In genomic region chr17:16936536-16937310, GRCh38 we compare ENCODE assay signal across 20 cellular contexts. TPM values are rescaled to one million over a fixed set of nuclear protein-coding genes. Genes with fewer than 3 reads are reported as not detected.
A peak's percentile ranks its signal among the peaks of the same experiment; 100 is the strongest.
DNase-seq lines count a peak whose midpoint lies in the region; ATAC-seq, FAIRE-seq and TF ChIP-seq lines count a peak whose summit lies in the region.
"Had no signal": no experiment of that assay in that cellular context is flagged by ENCODE, and none has a peak within 500 bp of the region (broad histone marks: within the 10 kb centered on the region; RNA-seq: fewer than 3 reads in every experiment).

No MANE protein-coding gene starts in this region.

- H3K27me3 ChIP-seq in right atrium auricular region (no peaks in the 10 kb centered on the region), heart right ventricle (no peaks in the 10 kb centered on the region), endodermal cell (ENCODE audit: control insufficient read depth, insufficient read depth, low read length, poor library complexity, severe bottlenecking) (no peaks in the 10 kb centered on the region), sigmoid colon (no peaks in the 10 kb centered on the region), esophagus squamous epithelium (peaks cover 0 to 25% (median 0%) of the 10 kb centered on the region in 4 donors), GM23248 (replicated peaks; ENCODE audit: insufficient read depth) (peaks cover 21% of the 10 kb centered on the region; the same call in 1 of the 2 replicates)
- H3K27me3 ChIP-seq: BE2C, MG63 had no signal

- H3K27ac ChIP-seq in right atrium auricular region (no peak overlapping the region), heart right ventricle (no peak overlapping the region), endodermal cell (ENCODE audit: low read depth, low read length) (no peak overlapping the region), sigmoid colon (no peak overlapping the region), esophagus squamous epithelium (no peak overlapping the region), GM23248 (no peak overlapping the region)

- no peaks in the 10 kb centered on the region for H3K27me3 Mint-ChIP-seq in endodermal cell (ENCODE audit: insufficient read depth)

- peak; percentile 49 for DNase-seq in right atrium auricular region (ENCODE audit: low spot score)
- no peak for DNase-seq in heart right ventricle
- DNase-seq in endodermal cell, result peak; percentile 75
- DNase-seq in sigmoid colon, result peak; percentile 20
- no peak for DNase-seq in esophagus squamous epithelium (lab: John Stamatoyannopoulos, UW)
- DNase-seq in NCI-H510A treated with DMSO at 0.1 percent for 48 hours (lab: John Stamatoyannopoulos, UW), result no peak
- DNase-seq in GM23248, result no peak
- no peak for DNase-seq in H54 (ENCODE audit: insufficient read length, low spot score)
- DNase-seq: BE2C; CD4-positive, alpha-beta memory T cell; GF-D8; GOT3; MG63; NCI-H1105; NCI-H1930; NCI-H2171; NCI-H446 treated with DMSO at 0.1 percent for 48 hours; NCI-H774 had no signal

- H3K9me3 ChIP-seq in right atrium auricular region (no peaks in the 10 kb centered on the region), heart right ventricle (no peaks in the 10 kb centered on the region), endodermal cell (ENCODE audit: control insufficient read depth, low read length) (no peaks in the 10 kb centered on the region), sigmoid colon (no peaks in the 10 kb centered on the region), esophagus squamous epithelium (no peaks in the 10 kb centered on the region), GM23248 (ENCODE audit: low read depth) (no peaks in the 10 kb centered on the region)
- H3K9me3 ChIP-seq: BE2C, MG63 had no signal

- no peak for TF ChIP-seq EP300 in sigmoid colon (IDR thresholded peaks at IDR 0.05)

- no peaks in the 10 kb centered on the region for H3K9me2 ChIP-seq in GM23248 (ENCODE audit: insufficient read depth)

- in situ Hi-C loops in GM23248 (cut with MboI), result no loop called here

- H3F3A ChIP-seq in GM23248 (ENCODE audit: insufficient read depth), result no peaks in the 10 kb centered on the region

- no peaks in the 10 kb centered on the region for H3K4me1 ChIP-seq in right atrium auricular region
- H3K4me1 ChIP-seq in heart right ventricle, result no peaks in the 10 kb centered on the region
- H3K4me1 ChIP-seq in endodermal cell (ENCODE audit: control insufficient read depth, insufficient read depth, low read length), result peaks cover 19% of the 10 kb centered on the region
- no peaks in the 10 kb centered on the region for H3K4me1 ChIP-seq in sigmoid colon
- no peaks in the 10 kb centered on the region for H3K4me1 ChIP-seq in esophagus squamous epithelium
- H3K4me1 ChIP-seq in GM23248 (ENCODE audit: insufficient read depth), result no peaks in the 10 kb centered on the region
- H3K4me1 ChIP-seq: BE2C had no signal

- TF ChIP-seq CTCF in right atrium auricular region (IDR thresholded peaks at IDR 0.05), result no peak
- TF ChIP-seq CTCF in heart right ventricle (IDR thresholded peaks at IDR 0.05), result no peak
- TF ChIP-seq CTCF in endodermal cell (conservative IDR thresholded peaks at IDR 0.05), result no peak
- TF ChIP-seq CTCF in sigmoid colon (IDR thresholded peaks at IDR 0.05), result no peak
- no peak for TF ChIP-seq CTCF in esophagus squamous epithelium (IDR thresholded peaks at IDR 0.05)

- H4K20me1 ChIP-seq in GM23248 (ENCODE audit: insufficient read depth), result no peaks in the 10 kb centered on the region

- H3K9ac ChIP-seq in endodermal cell (ENCODE audit: extremely low read depth, low read length, poor library complexity, severe bottlenecking), result no peak overlapping the region
- no peak overlapping the region for H3K9ac ChIP-seq in GM23248

- FAIRE-seq in H54 (lab: Jason Lieb, UNC), result no peak
- FAIRE-seq: D721Med, HepG2 had no signal

- no peak overlapping the region for H3K4me3 Mint-ChIP-seq in endodermal cell
- H3K4me3 Mint-ChIP-seq: CD4-positive, alpha-beta memory T cell had no signal

- intact Hi-C loops in heart right ventricle (cut with DNase I) (no loop called here), sigmoid colon (cut with DNase I) (no loop called here), esophagus squamous epithelium (cut with DNase I) (no loop called here)

- peak overlapping the region; percentile 10 for H3K27ac Mint-ChIP-seq in endodermal cell
- H3K27ac Mint-ChIP-seq: CD4-positive, alpha-beta memory T cell had no signal

- no peak for TF ChIP-seq POLR2A in sigmoid colon (IDR thresholded peaks at IDR 0.05)
- TF ChIP-seq POLR2A in esophagus squamous epithelium (IDR thresholded peaks at IDR 0.05), result no peak
- no peak for TF ChIP-seq POLR2A in H54 (IDR thresholded peaks at IDR 0.05; ENCODE audit: low read depth, low read length)

- H2AFZ ChIP-seq in GM23248, result no peak overlapping the region

- no peak for ATAC-seq in heart right ventricle
- ATAC-seq: HepG2 had no signal

- H3K36me3 Mint-ChIP-seq in endodermal cell (ENCODE audit: low read depth), result no peaks in the 10 kb centered on the region
- H3K36me3 Mint-ChIP-seq: CD4-positive, alpha-beta memory T cell had no signal

- H3K36me3 ChIP-seq in right atrium auricular region, result no peaks in the 10 kb centered on the region
- H3K36me3 ChIP-seq in heart right ventricle, result no peaks in the 10 kb centered on the region
- no peaks in the 10 kb centered on the region for H3K36me3 ChIP-seq in endodermal cell (ENCODE audit: control insufficient read depth, insufficient read depth, low read length)
- no peaks in the 10 kb centered on the region for H3K36me3 ChIP-seq in sigmoid colon
- H3K36me3 ChIP-seq in esophagus squamous epithelium, result no peaks in the 10 kb centered on the region
- H3K36me3 ChIP-seq in GM23248 (ENCODE audit: low read depth), result no peaks in the 10 kb centered on the region
- H3K36me3 ChIP-seq: BE2C, MG63 had no signal

- 85 to 86% methylated on average over 6 of the region's 6 CpGs for WGBS in heart right ventricle, 2 donors
- 81 to 87% methylated on average over 4 to 6 of the region's 6 CpGs for WGBS in endodermal cell (ENCODE audit: insufficient coverage in 1 of 2, insufficient read length in 1 of 2), 2 experiments
- WGBS in sigmoid colon, 2 donors, result 71 to 79% methylated on average over 6 of the region's 6 CpGs
- WGBS in esophagus squamous epithelium, 2 donors, result 52 to 57% methylated on average over 5 of the region's 6 CpGs
- WGBS in GM23248 (ENCODE audit: low coverage in 1 of 2, low lambda C conversion rate in 2 of 2, missing lambda C conversion rate in 2 of 2), 2 experiments, result 50 to 55% methylated on average over 6 of the region's 6 CpGs

- H3K79me2 ChIP-seq in GM23248 (ENCODE audit: insufficient read depth), result no peaks in the 10 kb centered on the region

- H3K9me3 Mint-ChIP-seq in endodermal cell, result no peaks in the 10 kb centered on the region
- H3K9me3 Mint-ChIP-seq: CD4-positive, alpha-beta memory T cell had no signal

- no peak overlapping the region for H3K4me2 ChIP-seq in GM23248 (ENCODE audit: unreplicated experiment)

- H3K4me1 Mint-ChIP-seq in endodermal cell, result peaks cover 43% of the 10 kb centered on the region
- H3K4me1 Mint-ChIP-seq: CD4-positive, alpha-beta memory T cell had no signal

- H3K4me3 ChIP-seq in right atrium auricular region, result no peak overlapping the region
- no peak overlapping the region for H3K4me3 ChIP-seq in heart right ventricle
- no peak overlapping the region for H3K4me3 ChIP-seq in endodermal cell (ENCODE audit: low read length)
- no peak overlapping the region for H3K4me3 ChIP-seq in sigmoid colon
- H3K4me3 ChIP-seq in esophagus squamous epithelium, result no peak overlapping the region
- H3K4me3 ChIP-seq in GM23248, result no peak overlapping the region
- H3K4me3 ChIP-seq: MG63 had no signal

RNA-seq across cellular contexts. Expression of gene TNFRSF13B, which starts 35.2 kb away (rescaled TPM):
- total RNA-seq in right atrium auricular region (not detected), heart right ventricle (not detected), endodermal cell (1 to 10 TPM in 1 of 2 donors, under 1 TPM in 1; 0.97 to 1.6 TPM), sigmoid colon (not detected), esophagus squamous epithelium (not detected)
- polyA plus RNA-seq in heart right ventricle (not detected), sigmoid colon (10 to 100 TPM in 1 of 3 donors, not detected in 2; 15.2 TPM), GM23248 (2016; fragmentation: Nextera tagmentation; extraction: Ambion mirVana) (not detected in 2 replicates)
- 0.21 TPM for polyA plus RNA-seq in endodermal cell (2013, experiment 1 of 2)
- 0.33 TPM for polyA plus RNA-seq in endodermal cell (2013, experiment 2 of 2)
- not detected in 2 replicates for total RNA-seq in GM23248 (2014; rRNA removed; shearing (Covaris generic))
- total RNA-seq: CD4-positive, alpha-beta memory T cell; HepG2 had no signal
- polyA plus RNA-seq: HepG2 had no signal

Comparison
In these comparisons a context has a peak if more than half of its experiments do, and no peak if none do; other contexts are left out.
1. DNase-seq: peak in right atrium auricular region (single experiment), endodermal cell (single experiment) and sigmoid colon (single experiment); none in heart right ventricle (0 of 2), esophagus squamous epithelium (single experiment), NCI-H510A treated with DMSO at 0.1 percent for 48 hours (single experiment), GM23248 (single experiment) and H54 (single experiment).